16 cellular contexts compared by ENCODE assay signal in genomic region chr7:45180084-45180986, GRCh38. TPM values are rescaled to one million over a fixed set of nuclear protein-coding genes. Genes with fewer than 3 reads are reported as not detected.
"Had no signal": no experiment of that assay in that cellular context is flagged by ENCODE, and none has a peak within 500 bp of the region (broad histone marks: within the 10 kb centered on the region; RNA-seq: fewer than 3 reads in every experiment).

No MANE protein-coding gene starts in this region.

- ATAC-seq: effector memory CD8-positive, alpha-beta T cell; gastroesophageal sphincter; natural killer cell; psoas muscle; SK-N-SH treated with all-trans-retinoic acid at 6 μM for 48 hours had no signal

- H3K27ac Mint-ChIP-seq: effector memory CD8-positive, alpha-beta T cell; natural killer cell; stimulated activated naive CD8-positive, alpha-beta T cell treated with anti-CD3 and anti-CD28 coated beads, Interleukin-15, Interleukin-2, amounts not matched to agents 100 ng/mL and 50 ng/mL, for 24 hours had no signal

- H3K9me3 ChIP-seq: gastroesophageal sphincter, psoas muscle, testis, vagina had no signal

- H3K36me3 ChIP-seq: gastroesophageal sphincter, vagina had no signal

- H3K4me3 ChIP-seq: gastroesophageal sphincter, hepatocyte, psoas muscle, testis, vagina had no signal

- H3K4me3 Mint-ChIP-seq: effector memory CD8-positive, alpha-beta T cell; natural killer cell; stimulated activated naive CD8-positive, alpha-beta T cell treated with anti-CD3 and anti-CD28 coated beads, Interleukin-15, Interleukin-2, amounts not matched to agents 100 ng/mL and 50 ng/mL, for 24 hours had no signal

- DNase-seq: activated CD4-positive, alpha-beta T cell treated with anti-CD3 and anti-CD28 coated beads, Interleukin-2, amount 50 U/mL, for 1 hour; central memory CD4-positive, alpha-beta T cell; effector memory CD8-positive, alpha-beta T cell; natural killer cell; nucleus accumbens; stimulated activated CD4-positive, alpha-beta T cell treated with anti-CD3 and anti-CD28 coated beads, Interleukin-15, amount 100 ng/mL, for 24 hours; stimulated activated CD4-positive, alpha-beta T cell treated with anti-CD3 and anti-CD28 coated beads, Interleukin-4, amount 100 ng/mL, for 24 hours; testis had no signal

- H3K27me3 ChIP-seq: testis, vagina had no signal

- H3K36me3 Mint-ChIP-seq: natural killer cell had no signal

- H3K4me1 Mint-ChIP-seq: natural killer cell had no signal

- H3K27ac ChIP-seq: gastroesophageal sphincter, hepatocyte, psoas muscle, testis, vagina had no signal

- H3K4me1 ChIP-seq: gastroesophageal sphincter, psoas muscle, testis, vagina had no signal

- H3K9me3 Mint-ChIP-seq: effector memory CD8-positive, alpha-beta T cell; natural killer cell; stimulated activated naive CD8-positive, alpha-beta T cell treated with anti-CD3 and anti-CD28 coated beads, Interleukin-15, Interleukin-2, amounts not matched to agents 100 ng/mL and 50 ng/mL, for 24 hours had no signal

RNA-seq across cellular contexts. Expression of gene RAMP3, which starts 22.7 kb away (rescaled TPM):
- total RNA-seq: epithelial cell of proximal tubule; hepatocyte; natural killer cell; T-helper 1 cell treated with Interleukin-12 subunit alpha and Interleukin-12 subunit beta and Interleukin-4 antibody, amounts not matched to agents 30 ng/mL and 1 ng/mL, for 36 hours had no signal
- polyA plus RNA-seq: hepatocyte had no signal
